ENCODE assay signal across 19 cellular contexts in the genomic region with DNA sequence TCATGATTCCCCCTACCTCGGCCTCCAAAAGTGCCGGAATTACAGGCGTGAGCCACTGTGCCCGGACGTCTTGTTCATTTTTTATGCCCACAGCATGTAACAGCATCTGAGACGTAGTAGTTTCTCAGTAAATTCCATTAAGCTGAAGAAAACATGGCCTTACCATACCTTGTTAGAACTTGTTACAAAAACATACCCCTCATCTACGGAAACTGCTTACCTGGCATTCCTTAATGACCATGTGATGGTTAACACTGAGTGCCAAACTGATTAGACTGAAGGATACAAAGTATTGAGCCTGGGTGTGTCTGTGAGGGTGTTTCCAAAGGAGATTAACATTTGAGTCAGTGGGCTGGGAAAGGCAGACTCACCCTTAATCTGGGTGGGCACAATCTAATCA.
DNase-seq lines count a peak whose midpoint lies in the region; ATAC-seq, FAIRE-seq and TF ChIP-seq lines count a peak whose summit lies in the region.
"Had no signal": no experiment of that assay in that cellular context is flagged by ENCODE, and none has a peak within 500 bp of the region (broad histone marks: within the 10 kb centered on the region; RNA-seq: fewer than 3 reads in every experiment).

No MANE protein-coding gene starts in this region.

- TF ChIP-seq CTCF in HepG2 (CRISPR knock-in tag; IDR thresholded peaks at IDR 0.05) (no peak), right lobe of liver (IDR thresholded peaks at IDR 0.05) (no peak), epithelial cell of esophagus (IDR thresholded peaks at IDR 0.05; ENCODE audit: insufficient read depth, low read depth, low read length, missing control alignments) (no peak)

- no peak overlapping the region for H4K12ac ChIP-seq in trophoblast cell (ENCODE audit: low read depth, low read length)

- no peak overlapping the region for H4K8ac ChIP-seq in trophoblast cell (ENCODE audit: low read depth, low read length)

- H3K27me3 ChIP-seq in HepG2 (ENCODE audit: control insufficient read depth in 1 of 2, insufficient read depth in 2 of 2, low read length in 2 of 2) (no peaks in the 10 kb centered on the region), right lobe of liver (no peaks in the 10 kb centered on the region), trophoblast cell (ENCODE audit: insufficient read depth, low read length) (no peaks in the 10 kb centered on the region)
- H3K27me3 ChIP-seq: BLaER1 treated with 17β-estradiol and CSF1 and Interleukin-3, amounts not matched to agents 10 nM and 100 nM had no signal

- BruUV-seq in HepG2 (replicated peaks; lab: Mats Ljungman, UMichigan), result no TSS peak

- H2BK12ac ChIP-seq in trophoblast cell (ENCODE audit: low read length), result no peak overlapping the region

- TF ChIP-seq EP300 in HepG2 (IDR thresholded peaks at IDR 0.05; ENCODE audit: low read depth in 2 of 2, low read length in 2 of 2), result no peak
- TF ChIP-seq EP300 in HepG2 (CRISPR knock-in tag; IDR thresholded peaks at IDR 0.05; ENCODE audit: borderline replicate concordance), result no peak

- H3K36me3 ChIP-seq in HepG2 (replicated peaks in 1 of 2; ENCODE audit: control insufficient read depth in 1 of 2, insufficient read depth in 2 of 2, low read length in 2 of 2) (no peaks in the 10 kb centered on the region), right lobe of liver (no peaks in the 10 kb centered on the region), trophoblast cell (ENCODE audit: control insufficient read depth in 1 of 2, insufficient read depth in 2 of 2, low read length in 2 of 2) (peaks cover 0 to 2% of the 10 kb centered on the region in 2 experiments)

- H2AFZ ChIP-seq in HepG2 (ENCODE audit: low read length), result no peak overlapping the region
- no peak overlapping the region for H2AFZ ChIP-seq in trophoblast cell (ENCODE audit: insufficient read depth, low read length, poor library complexity)
- H2AFZ ChIP-seq: GM23248 had no signal

- H3K4me1 ChIP-seq in HepG2 (ENCODE audit: insufficient read depth, low read length) (no peaks in the 10 kb centered on the region), right lobe of liver (no peaks in the 10 kb centered on the region), trophoblast cell (ENCODE audit: control insufficient read depth in 1 of 2, insufficient read depth in 2 of 2, low read length in 2 of 2) (no peaks in the 10 kb centered on the region)
- H3K4me1 ChIP-seq: BLaER1 treated with 17β-estradiol and CSF1 and Interleukin-3, amounts not matched to agents 10 nM and 100 nM had no signal

- H3K9ac ChIP-seq in HepG2 (ENCODE audit: insufficient read depth, low read depth, low read length) (no peak overlapping the region), trophoblast cell (ENCODE audit: low read length) (no peak overlapping the region)
- H3K9ac ChIP-seq: BLaER1 treated with 17β-estradiol and CSF1 and Interleukin-3, amounts not matched to agents 10 nM and 100 nM; GM23248 had no signal

- H3K4ac ChIP-seq in trophoblast cell (ENCODE audit: low read depth, low read length), result no peak overlapping the region

- H3K9me3 ChIP-seq in HepG2 (ENCODE audit: low read length) (no peaks in the 10 kb centered on the region), right lobe of liver (no peaks in the 10 kb centered on the region), trophoblast cell (ENCODE audit: insufficient read depth, low read depth, low read length) (no peaks in the 10 kb centered on the region)
- H3K9me3 ChIP-seq: BLaER1 treated with 17β-estradiol and CSF1 and Interleukin-3, amounts not matched to agents 10 nM and 100 nM had no signal

- H4K20me1 ChIP-seq in HepG2 (ENCODE audit: insufficient read depth, low read length), result no peaks in the 10 kb centered on the region
- H4K20me1 ChIP-seq: BLaER1 treated with 17β-estradiol and CSF1 and Interleukin-3, amounts not matched to agents 10 nM and 100 nM had no signal

- POLR2A ChIA-PET in HepG2 (lab: Yijun Ruan, JAX), result no interaction called here

- intact Hi-C loops in HepG2 (cut with micrococcal nuclease; ENCODE audit: unreplicated experiment), result no loop called here
- intact Hi-C loops in right lobe of liver (cut with DNase I), result no loop called here

- DNase-seq in HepG2 (ENCODE audit: low spot score) (no peak), right lobe of liver (no peak), epithelial cell of esophagus (ENCODE audit: low read depth) (peak; percentile 71), trophoblast cell (peak; percentile 2 to 72), OCI-M1 (lab: John Stamatoyannopoulos, UW) (no peak), DMS153 (lab: John Stamatoyannopoulos, UW) (no peak), GM12892 (ENCODE audit: insufficient read length) (no peak)
- DNase-seq: 8988T; Calu3; CD8-positive, alpha-beta T cell; DMS53; GM23248; HCEC 1CT had no signal

- no peak for ATAC-seq in HepG2
- ATAC-seq in right lobe of liver, result no peak
- ATAC-seq: CD8-positive, alpha-beta T cell had no signal

- H2BK120ac ChIP-seq in trophoblast cell (ENCODE audit: insufficient read depth, low read length, poor library complexity), result no peak overlapping the region

- no peak overlapping the region for H2AK5ac ChIP-seq in trophoblast cell (ENCODE audit: low read length)

- H3K4me2 ChIP-seq in HepG2 (ENCODE audit: low read depth, low read length), result no peak overlapping the region
- no peak overlapping the region for H3K4me2 ChIP-seq in trophoblast cell (ENCODE audit: low read length)
- H3K4me2 ChIP-seq: BLaER1 treated with 17β-estradiol and CSF1 and Interleukin-3, amounts not matched to agents 10 nM and 100 nM had no signal

- no peak overlapping the region for H3K18ac ChIP-seq in trophoblast cell (ENCODE audit: low read length)

- TF ChIP-seq POLR2A in HepG2 (IDR thresholded peaks at IDR 0.05; ENCODE audit: insufficient read depth in 1 of 2, low read depth in 2 of 2, low read length in 2 of 2) (no peak), right lobe of liver (IDR thresholded peaks at IDR 0.05) (no peak), GM12892 (IDR thresholded peaks at IDR 0.05; ENCODE audit: low read depth, low read length) (no peak)

- in situ Hi-C loops in HepG2 (cut with HindIII; ENCODE audit: extremely low pct_ligation_motif_present, low pct_unique_long_range_greater_than_20kb), result no loop called here

- no peak for TF ChIP-seq RAD21 in HepG2 (CRISPR knock-in tag; IDR thresholded peaks at IDR 0.05)

- H3K14ac ChIP-seq in trophoblast cell (ENCODE audit: low read length), result no peak overlapping the region

- no peak overlapping the region for H4K91ac ChIP-seq in trophoblast cell (ENCODE audit: low read depth, low read length)

- H3K4me3 ChIP-seq in HepG2 (replicated peaks in 1 of 3; ENCODE audit: insufficient read depth in 1 of 3, low read depth in 2 of 3, low read length in 3 of 3), result no peak overlapping the region
- H3K4me3 ChIP-seq in right lobe of liver, result no peak overlapping the region
- no peak overlapping the region for H3K4me3 ChIP-seq in epithelial cell of esophagus (ENCODE audit: low read length)
- no peak overlapping the region for H3K4me3 ChIP-seq in trophoblast cell (ENCODE audit: low read depth, low read length)
- H3K4me3 ChIP-seq: BLaER1 treated with 17β-estradiol and CSF1 and Interleukin-3, amounts not matched to agents 10 nM and 100 nM; GM23248 had no signal

- no peak overlapping the region for H2BK5ac ChIP-seq in trophoblast cell (ENCODE audit: low read depth, low read length, poor library complexity)

- CTCF ChIA-PET in HepG2 (lab: Yijun Ruan, JAX; ENCODE audit: low intra/inter-chr PET ratio, low total read pairs), result no interaction called here

- no peak overlapping the region for H3K23ac ChIP-seq in trophoblast cell (ENCODE audit: low read length)

- no peaks in the 10 kb centered on the region for H3K79me1 ChIP-seq in trophoblast cell (ENCODE audit: low read length)

- H3K79me2 ChIP-seq in HepG2 (ENCODE audit: insufficient read depth, low read length) (no peaks in the 10 kb centered on the region), trophoblast cell (ENCODE audit: control insufficient read depth, insufficient read depth, low read length, poor library complexity) (no peaks in the 10 kb centered on the region)

- H3K27ac ChIP-seq in HepG2 (ENCODE audit: extremely low read length, insufficient read depth, low read length) (no peak overlapping the region), right lobe of liver (no peak overlapping the region), trophoblast cell (ENCODE audit: low read depth, low read length) (no peak overlapping the region)
- H3K27ac ChIP-seq: BLaER1 treated with 17β-estradiol and CSF1 and Interleukin-3, amounts not matched to agents 10 nM and 100 nM; GM23248; HL-60 had no signal

- FAIRE-seq in HepG2 (lab: Jason Lieb, UNC) (no peak), GM12892 (lab: Jason Lieb, UNC) (no peak)
- FAIRE-seq: G401.6, GM12891, GM18507, H54 had no signal

- 96% methylated on average over 7 of the region's 7 CpGs for WGBS in HepG2 (ENCODE audit: low lambda C conversion rate)
- 94% methylated on average over 7 of the region's 7 CpGs for WGBS in right lobe of liver (ENCODE audit: insufficient coverage, low coverage, low lambda C conversion rate, missing lambda C conversion rate)
- no CpG with 5 or more reads among the region's 7 CpGs for WGBS in trophoblast cell (ENCODE audit: extremely low coverage, insufficient coverage, insufficient read length)

TF ChIP-seq in HepG2, 621 proteins besides CTCF, POLR2A, EP300 and RAD21 (continues in another document):
- TF ChIP-seq MAFK (conservative IDR thresholded peaks at IDR 0.05 in 1 of 2, IDR thresholded peaks at IDR 0.05 in 1 of 2; ENCODE audit: low read length in 2 of 2), result peak; percentile 69 to 81

Comparison
In these comparisons a context has a peak if more than half of its experiments do, and no peak if none do; other contexts are left out.
1. DNase-seq: peak in epithelial cell of esophagus (single experiment) and trophoblast cell (2 of 2); none in HepG2 (single experiment), right lobe of liver (0 of 3), OCI-M1 (single experiment), DMS153 (single experiment) and GM12892 (single experiment).